8 cellular contexts compared by ENCODE assay signal in the genomic region with DNA sequence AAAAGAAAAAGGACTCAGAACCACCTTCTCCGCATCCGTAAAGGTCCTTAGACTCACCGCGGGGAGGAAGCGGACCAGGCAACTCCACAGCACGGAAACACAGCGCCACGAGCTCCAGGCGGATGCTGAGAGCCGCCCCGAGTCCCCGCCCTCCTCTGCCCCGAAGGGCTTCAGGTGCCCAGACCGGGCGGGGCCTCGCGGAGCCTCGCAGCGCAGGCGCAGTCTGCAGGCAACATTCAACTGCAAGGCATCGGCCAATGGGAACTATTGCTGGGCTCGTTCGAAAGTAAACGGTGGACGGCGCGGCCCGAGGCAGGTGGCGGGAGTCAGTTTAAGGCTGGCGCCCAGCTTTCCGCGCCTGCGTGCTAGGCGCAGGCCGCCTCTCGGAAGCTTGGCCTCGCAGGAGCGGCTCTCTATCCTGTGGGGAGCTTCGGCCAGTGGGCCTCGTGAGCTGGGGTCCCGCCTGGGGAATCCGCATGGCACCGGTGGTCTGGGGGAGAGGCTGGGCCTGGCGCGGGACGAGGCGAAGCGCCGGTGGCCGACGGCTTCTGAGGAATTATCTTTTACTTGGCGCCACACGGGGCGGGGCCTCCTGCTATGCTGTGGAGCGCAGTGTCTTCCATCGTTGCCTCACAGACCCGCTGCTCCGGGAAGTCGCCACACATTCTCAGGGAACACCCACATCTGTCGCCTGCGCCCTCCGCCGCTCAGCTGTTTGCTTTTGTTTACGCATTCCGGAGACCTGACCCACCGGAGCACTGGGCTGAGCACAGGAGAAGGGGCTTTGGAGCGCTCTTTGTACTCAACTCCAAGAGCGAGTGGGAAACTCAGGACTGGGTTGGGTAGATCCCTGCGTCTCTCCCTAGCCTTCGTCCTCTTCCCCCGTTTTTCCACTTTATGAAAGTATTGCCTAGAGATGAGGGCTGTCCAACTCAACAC. TPM values are rescaled to one million over a fixed set of nuclear protein-coding genes. Genes with fewer than 3 reads are reported as not detected.
A peak's percentile ranks its signal among the peaks of the same experiment; 100 is the strongest.
DNase-seq lines count a peak whose midpoint lies in the region; ATAC-seq and TF ChIP-seq lines count a peak whose summit lies in the region.

Gene TRIM59, minus strand, starts transcription at position 127 of the 939 bp plus-strand sequence. CDS start 10,603 bp downstream, outside the sequence.

- DNase-seq in NCI-H69 (lab: John Stamatoyannopoulos, UW): peak; percentile 91
- peak; percentile 89 for DNase-seq in activated CD8-positive, alpha-beta memory T cell treated with anti-CD3 and anti-CD28 coated beads, Interleukin-2, amount 50 U/mL, for 1 hour (ENCODE audit: extremely low read depth)
- DNase-seq in mesenteric fat pad (ENCODE audit: low spot score): peak; percentile 94
- DNase-seq in stimulated activated CD8-positive, alpha-beta memory T cell treated with anti-CD3 and anti-CD28 coated beads, Interleukin-15, amount 100 ng/mL, for 1 hour (ENCODE audit: low read depth): peak; percentile 89
- no peak for DNase-seq in NCI-H128 (lab: John Stamatoyannopoulos, UW; ENCODE audit: unreplicated experiment)

- in situ Hi-C loops in endometrial microvascular endothelial cells (cut with HindIII; ENCODE audit: inconsistent ontology term, low pct_unique_long_range_greater_than_20kb, low sequenced_read_pairs): no loop called here

- TF ChIP-seq POLR2A in GM18526 (IDR thresholded peaks at IDR 0.05; ENCODE audit: extremely low read depth, insufficient read length): peak; percentile 90

- peak; percentile 97 for ATAC-seq in HG03045 (IDR thresholded peaks at IDR 0.05; ENCODE audit: unreplicated experiment)

RNA-seq across cellular contexts. Expression of gene TRIM59, which starts in this region (rescaled TPM):
- total RNA-seq in endometrial microvascular endothelial cells (ENCODE audit: inconsistent ontology term) (34.8 TPM), mesenteric fat pad (0.48 TPM)

Comparison
In these comparisons a context has a peak if more than half of its experiments do, and no peak if none do; other contexts are left out.
1. RNA of gene TRIM59 (total RNA-seq): 34.8 TPM in endometrial microvascular endothelial cells (single experiment); 0.48 TPM in mesenteric fat pad (single experiment); every median in the first group is over 10 times any median in the second.
2. Peak in DNase-seq in mesenteric fat pad; RNA of the gene not detected or under 1 TPM.